ENCODE assay signal across 16 cellular contexts in the genomic region with DNA sequence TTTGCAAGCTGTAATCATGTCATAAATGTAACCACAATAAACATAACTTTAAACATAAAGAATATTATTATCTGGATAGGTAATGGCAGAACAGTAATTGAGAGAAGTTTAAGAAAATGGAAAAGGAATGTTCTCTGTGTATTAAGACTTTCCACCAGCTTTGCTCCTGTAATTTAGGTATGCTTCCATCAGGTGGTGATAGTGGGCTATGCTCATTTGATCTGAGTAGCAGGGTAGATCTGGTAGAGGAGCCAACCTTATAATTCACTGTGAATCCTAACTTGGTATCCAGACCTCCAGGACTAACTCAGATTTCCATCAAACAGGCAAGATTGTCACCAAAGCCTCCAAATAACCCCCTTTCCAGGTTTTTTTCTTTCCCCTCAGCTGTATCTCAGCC.
A peak's percentile ranks its signal among the peaks of the same experiment; 100 is the strongest.
DNase-seq lines count a peak whose midpoint lies in the region; ATAC-seq, FAIRE-seq and TF ChIP-seq lines count a peak whose summit lies in the region.
"Had no signal": no experiment of that assay in that cellular context is flagged by ENCODE, and none has a peak within 500 bp of the region (broad histone marks: within the 10 kb centered on the region; RNA-seq: fewer than 3 reads in every experiment).

No MANE protein-coding gene starts in this region.

- H3K4me1 Mint-ChIP-seq in type B pancreatic cell (ENCODE audit: unreplicated experiment), result no peaks in the 10 kb centered on the region
- H3K4me1 Mint-ChIP-seq: activated naive CD8-positive, alpha-beta T cell treated with anti-CD3 and anti-CD28 coated beads, Interleukin-2, amount 10 ng/mL, durations not matched to agents 7 days and 5 days; T-helper 17 cell had no signal

- H3K27me3 Mint-ChIP-seq in type B pancreatic cell, result no peaks in the 10 kb centered on the region
- H3K27me3 Mint-ChIP-seq: progenitor cell of endocrine pancreas had no signal

- H4K20me1 ChIP-seq in K562 (replicated peaks; ENCODE audit: control insufficient read depth, insufficient read depth, low read length), result no peaks in the 10 kb centered on the region
- H4K20me1 ChIP-seq: BLaER1 treated with 17β-estradiol and CSF1 and Interleukin-3, amounts not matched to agents 10 nM and 100 nM had no signal

- DNase-seq in SKM-1 treated with dmso at 0.1 percent for 144 hours (lab: John Stamatoyannopoulos, UW; ENCODE audit: unreplicated experiment), result peak; percentile 12
- no peak for DNase-seq in SKM-1 (lab: John Stamatoyannopoulos, UW; ENCODE audit: unreplicated experiment)
- peak; percentile 13 for DNase-seq in NAMALWA (ENCODE audit: low spot score)
- peak in 1 of 4 experiments; percentile 4 for DNase-seq in K562 (ENCODE audit: extremely low read depth in 1 of 4, low spot score in 3 of 4)
- no peak for DNase-seq in type B pancreatic cell (ENCODE audit: extremely low spot score, unreplicated experiment)
- no peak for DNase-seq in Right ventricle myocardium inferior (ENCODE audit: missing footprints)
- no peak for DNase-seq in dermis blood vessel endothelial cell
- DNase-seq: activated naive CD8-positive, alpha-beta T cell treated with anti-CD3 and anti-CD28 coated beads, Interleukin-2, amount 10 ng/mL, durations not matched to agents 7 days and 5 days; cerebellar nuclear complex; lower lobe of right lung; NCI-H1436 treated with DMSO at 0.1 percent for 48 hours; T-helper 17 cell had no signal

- no peak overlapping the region for H3K4me3 Mint-ChIP-seq in type B pancreatic cell
- H3K4me3 Mint-ChIP-seq: activated naive CD8-positive, alpha-beta T cell treated with anti-CD3 and anti-CD28 coated beads, Interleukin-2, amount 10 ng/mL, durations not matched to agents 7 days and 5 days; T-helper 17 cell had no signal

- no peaks in the 10 kb centered on the region for H3K36me3 ChIP-seq in K562 (ENCODE audit: control insufficient read depth, insufficient read depth, low read length)
- H3K36me3 ChIP-seq: BLaER1 treated with 17β-estradiol and CSF1 and Interleukin-3, amounts not matched to agents 10 nM and 100 nM; lower lobe of right lung had no signal

- no peaks in the 10 kb centered on the region for H3K9me1 ChIP-seq in K562 (ENCODE audit: control insufficient read depth, insufficient read depth, low read length)

- TF ChIP-seq EP300 in K562 (IDR thresholded peaks at IDR 0.05; ENCODE audit: low read length), result no peak

- no peak overlapping the region for H3K9ac ChIP-seq in K562 (ENCODE audit: insufficient read depth in 1 of 2, low read depth in 2 of 2, low read length in 2 of 2)
- H3K9ac ChIP-seq: BLaER1 treated with 17β-estradiol and CSF1 and Interleukin-3, amounts not matched to agents 10 nM and 100 nM had no signal

- TF ChIP-seq CTCF in K562 (IDR thresholded peaks at IDR 0.05 in 2 of 3, conservative IDR thresholded peaks at IDR 0.05 in 1 of 3; ENCODE audit: insufficient read depth in 2 of 3, low read depth in 1 of 3, low read length in 3 of 3) (peak in 2 of 3 experiments; percentile 22 to 32; a peak in 2 of 6 replicates), type B pancreatic cell (conservative IDR thresholded peaks at IDR 0.05) (peak; percentile 35)

- H3K79me2 ChIP-seq in K562 (ENCODE audit: control insufficient read depth, insufficient read depth, low read length), result no peaks in the 10 kb centered on the region

- FAIRE-seq in K562 (lab: Jason Lieb, UNC), result no peak
- FAIRE-seq: keratinocyte had no signal

- no peak overlapping the region for H2AFZ ChIP-seq in K562 (ENCODE audit: low read depth, low read length)

- H3K27ac Mint-ChIP-seq in type B pancreatic cell, result no peak overlapping the region
- H3K27ac Mint-ChIP-seq: activated naive CD8-positive, alpha-beta T cell treated with anti-CD3 and anti-CD28 coated beads, Interleukin-2, amount 10 ng/mL, durations not matched to agents 7 days and 5 days; progenitor cell of endocrine pancreas; T-helper 17 cell had no signal

- TF ChIP-seq POLR2A in K562 (conservative IDR thresholded peaks at IDR 0.05), result no peak

- H3K4me2 ChIP-seq in K562 (ENCODE audit: insufficient read depth, low read length), result no peak overlapping the region
- H3K4me2 ChIP-seq: BLaER1 treated with 17β-estradiol and CSF1 and Interleukin-3, amounts not matched to agents 10 nM and 100 nM had no signal

- peak in 1 of 2 experiments; percentile 38; a peak in 2 of 4 replicates for TF ChIP-seq RAD21 in K562 (CRISPR knock-in tag; conservative IDR thresholded peaks at IDR 0.05 in 1 of 2, IDR thresholded peaks at IDR 0.05 in 1 of 2)

- no peaks in the 10 kb centered on the region for H3K9me3 Mint-ChIP-seq in type B pancreatic cell

- ATAC-seq in K562 (no peak), Right ventricle myocardium inferior (no peak), HG03460 (IDR thresholded peaks at IDR 0.05; ENCODE audit: unreplicated experiment) (no peak)
- ATAC-seq: lower lobe of right lung, T-helper 17 cell had no signal

- POLR2A ChIA-PET in K562 (lab: Yijun Ruan, JAX), result no interaction called here

- intact Hi-C loops in K562 (cut with micrococcal nuclease) (no loop called here), Right ventricle myocardium inferior (cut with DNase I) (no loop called here)

- no peaks in the 10 kb centered on the region for H3K9me3 ChIP-seq in K562 (replicated peaks; ENCODE audit: control insufficient read depth, insufficient read depth, low read depth, low read length)

- no peaks in the 10 kb centered on the region for H3K27me3 ChIP-seq in K562 (ENCODE audit: control insufficient read depth in 2 of 2, insufficient read depth in 2 of 2, low read length in 2 of 2)
- H3K27me3 ChIP-seq: BLaER1 treated with 17β-estradiol and CSF1 and Interleukin-3, amounts not matched to agents 10 nM and 100 nM had no signal

- H3K4me1 ChIP-seq in K562 (replicated peaks in 1 of 2; ENCODE audit: control insufficient read depth in 2 of 2, insufficient read depth in 2 of 2, low read length in 2 of 2), result no peaks in the 10 kb centered on the region
- H3K4me1 ChIP-seq: lower lobe of right lung had no signal

- no peak overlapping the region for H3K4me3 ChIP-seq in K562
- H3K4me3 ChIP-seq: BLaER1 treated with 17β-estradiol and CSF1 and Interleukin-3, amounts not matched to agents 10 nM and 100 nM; lower lobe of right lung had no signal

- H3K27ac ChIP-seq in K562 (ENCODE audit: extremely low read depth, low read depth, low read length), result no peak overlapping the region
- H3K27ac ChIP-seq: BLaER1 treated with 17β-estradiol and CSF1 and Interleukin-3, amounts not matched to agents 10 nM and 100 nM; lower lobe of right lung had no signal

- no peaks in the 10 kb centered on the region for H3K36me3 Mint-ChIP-seq in type B pancreatic cell
- H3K36me3 Mint-ChIP-seq: activated naive CD8-positive, alpha-beta T cell treated with anti-CD3 and anti-CD28 coated beads, Interleukin-2, amount 10 ng/mL, durations not matched to agents 7 days and 5 days had no signal

- BruUV-seq in K562 (replicated peaks; lab: Mats Ljungman, UMichigan), result no TSS peak

- CTCF ChIA-PET in K562 (lab: Yijun Ruan, JAX; ENCODE audit: low intra/inter-chr PET ratio), result no interaction called here

- in situ Hi-C loops in K562 (cut with MboI), result no loop called here

TF ChIP-seq in K562, 482 proteins besides CTCF, POLR2A, EP300 and RAD21:
- TF ChIP-seq ZC3H11A (IDR thresholded peaks at IDR 0.05; ENCODE audit: low read depth, low read length) (no peak), XRCC3 (IDR thresholded peaks at IDR 0.05) (no peak)
- TF ChIP-seq, protein P1, sequence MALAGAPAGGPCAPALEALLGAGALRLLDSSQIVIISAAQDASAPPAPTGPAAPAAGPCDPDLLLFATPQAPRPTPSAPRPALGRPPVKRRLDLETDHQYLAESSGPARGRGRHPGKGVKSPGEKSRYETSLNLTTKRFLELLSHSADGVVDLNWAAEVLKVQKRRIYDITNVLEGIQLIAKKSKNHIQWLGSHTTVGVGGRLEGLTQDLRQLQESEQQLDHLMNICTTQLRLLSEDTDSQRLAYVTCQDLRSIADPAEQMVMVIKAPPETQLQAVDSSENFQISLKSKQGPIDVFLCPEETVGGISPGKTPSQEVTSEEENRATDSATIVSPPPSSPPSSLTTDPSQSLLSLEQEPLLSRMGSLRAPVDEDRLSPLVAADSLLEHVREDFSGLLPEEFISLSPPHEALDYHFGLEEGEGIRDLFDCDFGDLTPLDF (CRISPR knock-in tag; IDR thresholded peaks at IDR 0.05), result no peak

Comparison
In these comparisons a context has a peak if more than half of its experiments do, and no peak if none do; other contexts are left out.
1. DNase-seq: peak in SKM-1 treated with dmso at 0.1 percent for 144 hours (single experiment) and NAMALWA (single experiment); none in SKM-1 (single experiment), type B pancreatic cell (single experiment), Right ventricle myocardium inferior (single experiment) and dermis blood vessel endothelial cell (single experiment).